Comparison of ENCODE assay signal across 14 cellular contexts in the genomic region with DNA sequence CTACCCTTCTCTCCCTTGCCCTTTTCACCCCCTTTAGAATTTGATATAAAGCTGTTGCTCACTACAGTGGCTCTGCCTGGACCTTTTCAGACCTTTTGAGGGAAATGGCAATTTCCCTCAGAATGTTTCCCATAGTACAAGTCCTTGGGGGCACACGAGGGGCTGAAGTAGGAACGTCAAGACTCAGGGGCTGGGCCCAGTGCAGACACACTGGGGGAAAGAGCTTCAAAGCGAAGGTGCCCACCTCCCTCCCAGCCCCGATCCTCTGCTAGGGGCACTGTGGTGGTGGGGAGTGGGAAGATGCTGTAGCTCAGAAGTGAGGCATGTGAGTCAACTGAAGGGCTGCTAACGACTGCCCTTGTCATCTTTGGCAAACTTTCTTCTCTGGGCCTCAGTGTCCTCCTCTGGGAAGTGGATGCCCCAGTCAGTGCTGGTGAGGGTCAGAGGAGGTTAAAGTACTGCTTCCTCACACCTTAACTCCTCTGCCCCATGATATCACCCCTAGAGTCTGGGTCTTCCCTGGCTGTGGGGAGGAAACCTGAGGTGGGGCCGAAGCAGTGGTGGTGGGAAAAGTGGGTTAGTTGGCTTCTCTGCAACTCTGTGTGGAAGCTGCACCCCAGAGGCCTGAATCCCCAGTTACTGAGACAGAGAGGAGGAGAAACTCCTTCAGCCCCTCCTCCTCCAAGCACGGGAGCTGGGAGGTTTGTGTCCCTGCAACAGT.
DNase-seq lines count a peak whose midpoint lies in the region; ATAC-seq and TF ChIP-seq lines count a peak whose summit lies in the region.
"Had no signal": no experiment of that assay in that cellular context is flagged by ENCODE, and none has a peak within 500 bp of the region (broad histone marks: within the 10 kb centered on the region; RNA-seq: fewer than 3 reads in every experiment).

No MANE protein-coding gene starts in this region.

- H3K27me3 ChIP-seq in Panc1 (ENCODE audit: control insufficient read depth, insufficient read depth, low read length), result peaks cover 14% of the 10 kb centered on the region
- H3K27me3 ChIP-seq: BLaER1 treated with 17β-estradiol and CSF1 and Interleukin-3, amounts not matched to agents 10 nM and 100 nM had no signal

- no TSS peak for BruUV-seq in Panc1 (replicated peaks; lab: Mats Ljungman, UMichigan)

- no peaks in the 10 kb centered on the region for H3K4me1 Mint-ChIP-seq in osteocyte (ENCODE audit: unreplicated experiment)
- H3K4me1 Mint-ChIP-seq: CD4-positive, CD25-positive, alpha-beta regulatory T cell had no signal

- ATAC-seq in Panc1, result peak; percentile 9; the same call in 1 of the 2 replicates
- ATAC-seq in GM21786 (IDR thresholded peaks at IDR 0.05; ENCODE audit: unreplicated experiment), result no peak
- ATAC-seq: A549 had no signal

- H3K9me3 ChIP-seq in Panc1 (ENCODE audit: control insufficient read depth, insufficient read depth, low read depth, low read length), result no peaks in the 10 kb centered on the region
- H3K9me3 ChIP-seq: A549 had no signal

- no peak for TF ChIP-seq CTCF in Panc1 (IDR thresholded peaks at IDR 0.05)
- no peak for TF ChIP-seq CTCF in osteocyte (IDR thresholded peaks at IDR 0.05)

- H3K36me3 ChIP-seq in Panc1 (ENCODE audit: control insufficient read depth, insufficient read depth, low read length), result no peaks in the 10 kb centered on the region
- H3K36me3 ChIP-seq: BLaER1 treated with 17β-estradiol and CSF1 and Interleukin-3, amounts not matched to agents 10 nM and 100 nM had no signal

- DNase-seq in GM03348 (ENCODE audit: low spot score), result peak; percentile 48
- no peak for DNase-seq in Panc1 (ENCODE audit: low read depth, low spot score)
- peak; percentile 65 for DNase-seq in osteocyte (ENCODE audit: extremely low spot score, unreplicated experiment)
- no peak for DNase-seq in midbrain (lab: John Stamatoyannopoulos, UW)
- no peak for DNase-seq in NCI-H82 (lab: John Stamatoyannopoulos, UW)
- DNase-seq: Calu3; CD4-positive, CD25-positive, alpha-beta regulatory T cell; DMS 273 treated with DMSO at 0.1 percent for 48 hours; EL; GM23248 had no signal

- no peak overlapping the region for H3K27ac ChIP-seq in Panc1 (ENCODE audit: low read length)
- H3K27ac ChIP-seq: A549; BLaER1 treated with 17β-estradiol and CSF1 and Interleukin-3, amounts not matched to agents 10 nM and 100 nM; GM23248; HL-60 had no signal

- H3K4me3 ChIP-seq in Panc1 (ENCODE audit: low read depth in 2 of 2, low read length in 2 of 2), result no peak overlapping the region
- H3K4me3 ChIP-seq: A549; BLaER1 treated with 17β-estradiol and CSF1 and Interleukin-3, amounts not matched to agents 10 nM and 100 nM; GM23248 had no signal

- in situ Hi-C loops in Panc1 (cut with HindIII; ENCODE audit: low pct_unique_long_range_greater_than_20kb, low sequenced_read_pairs), result no loop called here

- H3K4me1 ChIP-seq in Panc1 (ENCODE audit: control insufficient read depth, insufficient read depth, low read length), result no peaks in the 10 kb centered on the region
- H3K4me1 ChIP-seq: A549 had no signal

- intact Hi-C loops in Panc1 (cut with micrococcal nuclease; ENCODE audit: unreplicated experiment), result no loop called here

- POLR2A ChIA-PET in Panc1 (lab: Charles Lee), result no interaction called here

- H3K27me3 Mint-ChIP-seq in osteocyte (ENCODE audit: unreplicated experiment), result peaks cover 6% of the 10 kb centered on the region
- H3K27me3 Mint-ChIP-seq: CD4-positive, CD25-positive, alpha-beta regulatory T cell had no signal

- no peak overlapping the region for H3K4me3 Mint-ChIP-seq in osteocyte (ENCODE audit: unreplicated experiment)
- H3K4me3 Mint-ChIP-seq: CD4-positive, CD25-positive, alpha-beta regulatory T cell had no signal

- peaks cover 13% of the 10 kb centered on the region for H3K9me3 Mint-ChIP-seq in osteocyte (ENCODE audit: unreplicated experiment)

- no peak overlapping the region for H3K27ac Mint-ChIP-seq in osteocyte (ENCODE audit: unreplicated experiment)
- H3K27ac Mint-ChIP-seq: CD4-positive, CD25-positive, alpha-beta regulatory T cell had no signal

- CTCF ChIA-PET in Panc1 (lab: Charles Lee), result no interaction called here

- H3K36me3 Mint-ChIP-seq in osteocyte (ENCODE audit: unreplicated experiment), result no peaks in the 10 kb centered on the region
- H3K36me3 Mint-ChIP-seq: CD4-positive, CD25-positive, alpha-beta regulatory T cell had no signal

Comparison
In these comparisons a context has a peak if more than half of its experiments do, and no peak if none do; other contexts are left out.
1. DNase-seq: peak in GM03348 (single experiment) and osteocyte (single experiment); none in Panc1 (single experiment), midbrain (single experiment) and NCI-H82 (single experiment).